23 cellular contexts compared by ENCODE assay signal in the genomic region with DNA sequence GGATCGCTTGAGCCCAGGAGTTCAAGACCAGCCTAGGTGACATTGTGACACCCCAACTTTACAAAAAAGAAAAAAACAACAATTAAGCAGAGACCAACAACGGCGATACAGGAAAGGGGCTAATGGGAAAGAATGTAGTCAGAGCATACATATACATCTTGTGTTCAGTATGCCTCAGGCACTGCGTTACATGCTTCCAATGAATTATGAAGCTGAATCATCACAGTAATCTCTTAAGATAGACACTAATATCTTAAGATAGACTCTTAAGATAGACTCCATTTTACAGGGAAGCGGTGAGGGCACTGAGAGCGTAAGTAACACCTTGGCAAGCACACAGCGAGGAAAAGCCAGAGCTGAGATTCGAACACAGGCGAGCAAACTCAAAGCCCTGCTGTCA. TPM values are rescaled to one million over a fixed set of nuclear protein-coding genes. Genes with fewer than 3 reads are reported as not detected.
DNase-seq lines count a peak whose midpoint lies in the region; ATAC-seq, FAIRE-seq and TF ChIP-seq lines count a peak whose summit lies in the region.
"Had no signal": no experiment of that assay in that cellular context is flagged by ENCODE, and none has a peak within 500 bp of the region (broad histone marks: within the 10 kb centered on the region; RNA-seq: fewer than 3 reads in every experiment).

No MANE protein-coding gene starts in this region.

- H3K9me2 ChIP-seq in PC-9 (ENCODE audit: insufficient read depth): no peaks in the 10 kb centered on the region

- TF ChIP-seq CTCF in PC-9 (conservative IDR thresholded peaks at IDR 0.05) (no peak), bronchial epithelial cell (IDR thresholded peaks at IDR 0.05; ENCODE audit: insufficient read depth, low read length, severe bottlenecking) (no peak), mesothelial cell of epicardium (IDR thresholded peaks at IDR 0.05; ENCODE audit: unreplicated experiment) (no peak)

- CTCF ChIA-PET in PC-9 (lab: Charles Lee): interaction anchor here (0.7 kb wide), 1 partner anchor 26 kb away, joined by 4 read pairs; no protein-coding TSS in a partner anchor

- intact Hi-C loops in PC-9 (cut with micrococcal nuclease; ENCODE audit: unreplicated experiment): no loop called here

- H2AFZ ChIP-seq in ACC112 (ENCODE audit: low read length, unreplicated experiment): no peak overlapping the region
- no peak overlapping the region for H2AFZ ChIP-seq in PC-9

- H3K27me3 Mint-ChIP-seq in mesothelial cell of epicardium (ENCODE audit: low read depth): no peaks in the 10 kb centered on the region
- H3K27me3 Mint-ChIP-seq: CD4-positive, CD25-positive, alpha-beta regulatory T cell had no signal

- peak overlapping the region; percentile 27; the same call in 1 of the 2 replicates for H3K4me2 ChIP-seq in PC-9

- H3K27me3 ChIP-seq in ACC112 (ENCODE audit: insufficient read depth, low read length): no peaks in the 10 kb centered on the region
- no peaks in the 10 kb centered on the region for H3K27me3 ChIP-seq in PC-9 (ENCODE audit: insufficient read depth, low read depth)
- H3K27me3 ChIP-seq in bronchial epithelial cell (ENCODE audit: control insufficient read depth, insufficient read depth, low read length): no peaks in the 10 kb centered on the region
- H3K27me3 ChIP-seq: stomach, uterus had no signal

- no TSS peak for BruUV-seq in PC-9 (replicated peaks; lab: Mats Ljungman, UMichigan)

- DNase-seq in PC-9 (peak in 1 of 2 experiments; percentile 42), bronchial epithelial cell (ENCODE audit: low read depth) (peak; percentile 49), mesothelial cell of epicardium (ENCODE audit: low spot score in 2 of 2, unreplicated experiment in 2 of 2) (no peak), NCI-H1930 (lab: John Stamatoyannopoulos, UW) (no peak)
- DNase-seq: activated CD4-positive, alpha-beta T cell treated with anti-CD3 and anti-CD28 coated beads for 48 hours; activated CD8-positive, alpha-beta memory T cell treated with anti-CD3 and anti-CD28 coated beads, Interleukin-2, amount 50 U/mL, for 4 hours; activated naive CD4-positive, alpha-beta T cell; CD4-positive, CD25-positive, alpha-beta regulatory T cell; cortex of kidney; DND-41; islet precursor cell; midbrain; MV-4-11; NCI-H2081; NCI-H510A; right cardiac atrium; stomach; uterus had no signal

- POLR2A ChIA-PET in PC-9 (lab: Charles Lee; ENCODE audit: unreplicated experiment): interaction anchor here (0.7 kb wide), 1 partner anchor 180 kb away, joined by 7 read pairs; no protein-coding TSS in a partner anchor

- peaks cover 6% of the 10 kb centered on the region for H3F3A ChIP-seq in PC-9 (ENCODE audit: insufficient read depth, low read depth)

- no peak overlapping the region for H3K4me3 Mint-ChIP-seq in mesothelial cell of epicardium
- H3K4me3 Mint-ChIP-seq: CD4-positive, CD25-positive, alpha-beta regulatory T cell had no signal

- no peaks in the 10 kb centered on the region for H3K9me3 Mint-ChIP-seq in mesothelial cell of epicardium
- H3K9me3 Mint-ChIP-seq: CD4-positive, CD25-positive, alpha-beta regulatory T cell had no signal

- H3K4me1 ChIP-seq in ACC112 (ENCODE audit: control insufficient read depth, insufficient read depth, low read length, unreplicated experiment) (peaks cover 11% of the 10 kb centered on the region), PC-9 (replicated peaks; ENCODE audit: insufficient read depth) (peaks cover 14% of the 10 kb centered on the region)
- H3K4me1 ChIP-seq: stomach, uterus had no signal

- H3K9me3 ChIP-seq in PC-9 (ENCODE audit: insufficient read depth, low read depth): no peaks in the 10 kb centered on the region
- H3K9me3 ChIP-seq: stomach, uterus had no signal

- H4K20me1 ChIP-seq in PC-9 (ENCODE audit: insufficient read depth): no peaks in the 10 kb centered on the region

- FAIRE-seq in bronchial epithelial cell (lab: Jason Lieb, UNC): no peak
- FAIRE-seq: TTC549 had no signal

- H3K27ac ChIP-seq in ACC112 (ENCODE audit: low read depth, low read length) (peak overlapping the region; percentile 73), PC-9 (peak overlapping the region; percentile 74)
- H3K27ac ChIP-seq: stomach had no signal

- peaks cover 28% of the 10 kb centered on the region for H3K4me1 Mint-ChIP-seq in mesothelial cell of epicardium

- no peak overlapping the region for H3K4me3 ChIP-seq in ACC112 (ENCODE audit: low read depth, low read length)
- H3K4me3 ChIP-seq in PC-9: no peak overlapping the region
- no peak overlapping the region for H3K4me3 ChIP-seq in bronchial epithelial cell (ENCODE audit: low read depth, low read length)
- H3K4me3 ChIP-seq: stomach, uterus had no signal

- ATAC-seq in GM21390 (IDR thresholded peaks at IDR 0.05; ENCODE audit: unreplicated experiment) (no peak), GM18519 (IDR thresholded peaks at IDR 0.05; ENCODE audit: low FRiP score, unreplicated experiment) (no peak), HG03565 (IDR thresholded peaks at IDR 0.05; ENCODE audit: unreplicated experiment) (no peak)
- ATAC-seq: right cardiac atrium had no signal

- peaks cover 13% of the 10 kb centered on the region for H3K36me3 ChIP-seq in ACC112 (ENCODE audit: insufficient read depth, low read length)
- peaks cover 31% of the 10 kb centered on the region; the same call in 1 of the 2 replicates for H3K36me3 ChIP-seq in PC-9 (ENCODE audit: low read depth)
- peaks cover 11% of the 10 kb centered on the region for H3K36me3 ChIP-seq in bronchial epithelial cell (ENCODE audit: control insufficient read depth, insufficient read depth, low read length)
- H3K36me3 ChIP-seq: uterus had no signal

- H3K27ac Mint-ChIP-seq in mesothelial cell of epicardium: peak overlapping the region; percentile 27
- H3K27ac Mint-ChIP-seq: CD4-positive, CD25-positive, alpha-beta regulatory T cell had no signal

- H3K79me2 ChIP-seq in ACC112 (ENCODE audit: control insufficient read depth, insufficient read depth, low read length, unreplicated experiment) (no peaks in the 10 kb centered on the region), PC-9 (ENCODE audit: low read depth) (no peaks in the 10 kb centered on the region)

- H3K36me3 Mint-ChIP-seq in mesothelial cell of epicardium: peaks cover 13% of the 10 kb centered on the region
- H3K36me3 Mint-ChIP-seq: CD4-positive, CD25-positive, alpha-beta regulatory T cell had no signal

RNA-seq across cellular contexts. Expression of gene LDHAL6B, which starts 6.1 kb away (rescaled TPM):
- total RNA-seq in PC-9 (2021) (not detected in 2 replicates), bronchial epithelial cell (not detected in 2 replicates), mesothelial cell of epicardium (not detected in 3 replicates)
- total RNA-seq: CD4-positive, CD25-positive, alpha-beta regulatory T cell; right cardiac atrium; stomach; uterus had no signal
